8 cellular contexts compared by ENCODE assay signal in genomic region chr17:19379306-19380075, GRCh38. TPM values are rescaled to one million over a fixed set of nuclear protein-coding genes. Genes with fewer than 3 reads are reported as not detected.
DNase-seq lines count a peak whose midpoint lies in the region; ATAC-seq and TF ChIP-seq lines count a peak whose summit lies in the region.

No MANE protein-coding gene starts in this region.

- H3K9ac ChIP-seq in Karpas-422 (ENCODE audit: low read length): peak overlapping the region; percentile 82

- no peaks in the 10 kb centered on the region for H3K9me3 ChIP-seq in Karpas-422 (ENCODE audit: low read length)

- intact Hi-C loops in dorsolateral prefrontal cortex (cut with DNase I): loop anchor here (5.0 to 10.0 kb wide), 4 partner anchors 68 to 388 kb away; partner anchors contain the start of gene ALDH3A2 (in 1 of the 2)

- 0 out of 2 replicates have a peak, but pooled peaks cover 3% of the 10 kb centered on the region for H3K36me3 ChIP-seq in Karpas-422 (ENCODE audit: insufficient read depth, low read length)

- H3K79me2 ChIP-seq in Karpas-422 (ENCODE audit: low read length): peaks cover 20% of the 10 kb centered on the region

- H3K4me3 Mint-ChIP-seq in natural killer cell treated with Interleukin-12 subunit alpha and Interleukin-12 subunit beta and Interleukin-15 and Interleukin-18, amount 100 ng/mL, for 72 hours: peak overlapping the region; percentile 62

- peak overlapping the region; percentile 84 for H3K4me2 ChIP-seq in Karpas-422 (ENCODE audit: low read depth, low read length, poor library complexity, severe bottlenecking)

- no peaks in the 10 kb centered on the region for H3K27me3 Mint-ChIP-seq in natural killer cell treated with Interleukin-12 subunit alpha and Interleukin-12 subunit beta and Interleukin-15 and Interleukin-18, amount 100 ng/mL, for 72 hours

- H3K4me1 ChIP-seq in Karpas-422 (ENCODE audit: low read length): peaks cover 18% of the 10 kb centered on the region

- H3K27ac Mint-ChIP-seq in natural killer cell treated with Interleukin-12 subunit alpha and Interleukin-12 subunit beta and Interleukin-15 and Interleukin-18, amount 100 ng/mL, for 72 hours: peak overlapping the region; percentile 45 to 93

- POLR2A ChIA-PET in HEK293T (lab: Yijun Ruan, JAX): interaction anchor here (2.4 to 4.3 kb wide), 3 partner anchors 10 to 22 kb away, joined by 12 to 112 read pairs (median 26); partner anchors contain the start of gene MFAP4

- peaks cover 29 to 32% of the 10 kb centered on the region in 2 donors for H3K4me1 Mint-ChIP-seq in natural killer cell treated with Interleukin-12 subunit alpha and Interleukin-12 subunit beta and Interleukin-15 and Interleukin-18, amount 100 ng/mL, for 72 hours (ENCODE audit: low read depth in 2 of 2)

- H3K36me3 Mint-ChIP-seq in natural killer cell treated with Interleukin-12 subunit alpha and Interleukin-12 subunit beta and Interleukin-15 and Interleukin-18, amount 100 ng/mL, for 72 hours: no peaks in the 10 kb centered on the region

- no peak for DNase-seq in AG10803 (ENCODE audit: low read depth)
- DNase-seq in Karpas-422: no peak
- DNase-seq in dorsolateral prefrontal cortex: peak in 2 of 10 donors; percentile 13 to 19
- no peak for DNase-seq in natural killer cell treated with Interleukin-12 subunit alpha and Interleukin-12 subunit beta and Interleukin-15 and Interleukin-18, amount 100 ng/mL, for 72 hours (ENCODE audit: low spot score)
- DNase-seq in DMS 273 (lab: John Stamatoyannopoulos, UW; ENCODE audit: unreplicated experiment): no peak
- no peak for DNase-seq in AML-193 (lab: John Stamatoyannopoulos, UW)
- no peak for DNase-seq in HEK293T (ENCODE audit: extremely low spot score)

- no peak for ATAC-seq in natural killer cell treated with Interleukin-12 subunit alpha and Interleukin-12 subunit beta and Interleukin-15 and Interleukin-18, amount 100 ng/mL, for 72 hours
- no peak for ATAC-seq in GM21723 (IDR thresholded peaks at IDR 0.05; ENCODE audit: unreplicated experiment)

- H3K27me3 ChIP-seq in Karpas-422 (ENCODE audit: low read length) (no peaks in the 10 kb centered on the region), dorsolateral prefrontal cortex (no peaks in the 10 kb centered on the region)

- no peak overlapping the region for H2AFZ ChIP-seq in Karpas-422 (ENCODE audit: low read length)

- CTCF ChIA-PET in HEK293T (lab: Yijun Ruan, JAX): no interaction called here

- no peaks in the 10 kb centered on the region for H3K9me2 ChIP-seq in Karpas-422 (replicated peaks; ENCODE audit: insufficient read depth, low read length)

- no peak for TF ChIP-seq CTCF in AG10803 (conservative IDR thresholded peaks at IDR 0.05; ENCODE audit: low read length)
- no peak for TF ChIP-seq CTCF in dorsolateral prefrontal cortex (IDR thresholded peaks at IDR 0.05 in 54 of 56, conservative IDR thresholded peaks at IDR 0.05 in 2 of 56; ENCODE audit: low read depth in 1 of 56, partially characterized antibody in 56 of 56)

- no peaks in the 10 kb centered on the region for H3K9me3 Mint-ChIP-seq in natural killer cell treated with Interleukin-12 subunit alpha and Interleukin-12 subunit beta and Interleukin-15 and Interleukin-18, amount 100 ng/mL, for 72 hours

- H3K27ac ChIP-seq in Karpas-422 (ENCODE audit: low read length) (no peak overlapping the region), dorsolateral prefrontal cortex (peak overlapping the region in 33 of 59 donors; percentile 80 to 99 (median 96))

- no peaks in the 10 kb centered on the region for H4K20me1 ChIP-seq in Karpas-422 (ENCODE audit: insufficient read depth, low read depth, low read length)

- H3K4me3 ChIP-seq in AG10803 (ENCODE audit: low read length) (peak overlapping the region; percentile 83), Karpas-422 (ENCODE audit: low read length) (peak overlapping the region; percentile 69), dorsolateral prefrontal cortex (peak overlapping the region; percentile 67 to 99 (median 87))

TF ChIP-seq in HEK293T, 16 proteins besides CTCF, POLR2A, EP300 and RAD21:
- TF ChIP-seq FOXK2 (IDR thresholded peaks at IDR 0.05): no peak
- no peak for TF ChIP-seq NFRKB (IDR thresholded peaks at IDR 0.05)
- no peak for TF ChIP-seq TARDBP (IDR thresholded peaks at IDR 0.05)
- no peak for TF ChIP-seq L3MBTL2 (conservative IDR thresholded peaks at IDR 0.05)
- TF ChIP-seq BHLHE40 (IDR thresholded peaks at IDR 0.05; ENCODE audit: borderline replicate concordance): no peak
- TF ChIP-seq CTBP1 (IDR thresholded peaks at IDR 0.05; ENCODE audit: borderline replicate concordance): no peak
- TF ChIP-seq LEF1 (IDR thresholded peaks at IDR 0.05; ENCODE audit: borderline replicate concordance): no peak
- no peak for TF ChIP-seq FOXA1 (IDR thresholded peaks at IDR 0.05)
- TF ChIP-seq ELF4 (IDR thresholded peaks at IDR 0.05): no peak
- TF ChIP-seq HDGF (IDR thresholded peaks at IDR 0.05; ENCODE audit: borderline replicate concordance): no peak
- no peak for TF ChIP-seq ARNT (IDR thresholded peaks at IDR 0.05)
- no peak for TF ChIP-seq SP1 (IDR thresholded peaks at IDR 0.05)

RNA-seq across cellular contexts. Expression of gene MAPK7, which starts 1.2 kb away (rescaled TPM):
- 4.1 and 7.8 TPM in 2 replicates for total RNA-seq in Karpas-422 (2014; rRNA removed; shearing (Covaris generic); ENCODE audit: low replicate concordance)
- total RNA-seq in dorsolateral prefrontal cortex: 10 to 100 TPM in 118 of 120 experiments, 1 to 10 TPM in 2; 9.3 to 31.4 (median 15.9) TPM
- 10 to 100 TPM; 28.7 to 29.8 TPM for total RNA-seq in natural killer cell treated with Interleukin-12 subunit alpha and Interleukin-12 subunit beta and Interleukin-15 and Interleukin-18, amount 100 ng/mL, for 72 hours

RNA-seq across cellular contexts. Expression of gene MFAP4, which starts 7.5 kb away (rescaled TPM):
- 0.15 TPM in 1 of 2 replicates, not detected in the other for total RNA-seq in Karpas-422 (2014; rRNA removed; shearing (Covaris generic); ENCODE audit: low replicate concordance)
- total RNA-seq in dorsolateral prefrontal cortex: 10 to 100 TPM in 12 of 120 experiments, 1 to 10 TPM in 108; 1.0 to 29.2 (median 4.0) TPM
- total RNA-seq in natural killer cell treated with Interleukin-12 subunit alpha and Interleukin-12 subunit beta and Interleukin-15 and Interleukin-18, amount 100 ng/mL, for 72 hours: not detected

RNA-seq across cellular contexts. Expression of gene B9D1, which starts 17.0 kb away (rescaled TPM):
- total RNA-seq in Karpas-422 (2014; rRNA removed; shearing (Covaris generic); ENCODE audit: low replicate concordance): 22.1 and 29.1 TPM in 2 replicates
- total RNA-seq in dorsolateral prefrontal cortex: 10 to 100 TPM; 10.3 to 48.5 (median 28.0) TPM
- total RNA-seq in natural killer cell treated with Interleukin-12 subunit alpha and Interleukin-12 subunit beta and Interleukin-15 and Interleukin-18, amount 100 ng/mL, for 72 hours: 1 to 10 TPM; 2.2 to 4.9 TPM

RNA-seq across cellular contexts. Expression of gene RNF112, which starts 31.5 kb away (rescaled TPM):
- 0.07 TPM in 1 of 2 replicates, not detected in the other for total RNA-seq in Karpas-422 (2014; rRNA removed; shearing (Covaris generic); ENCODE audit: low replicate concordance)
- 10 to 100 TPM; 26.1 to 82.1 (median 51.1) TPM for total RNA-seq in dorsolateral prefrontal cortex
- 1 to 10 TPM in 1 of 2 donors, under 1 TPM in 1; 0.14 to 1.1 TPM for total RNA-seq in natural killer cell treated with Interleukin-12 subunit alpha and Interleukin-12 subunit beta and Interleukin-15 and Interleukin-18, amount 100 ng/mL, for 72 hours
